1 cellular context compared by ENCODE assay signal in genomic region chr17:49995055-49995738, GRCh38.
TF ChIP-seq lines count a peak whose summit lies in the region.

Gene DLX3, minus strand, starts transcription at chr17:49995224. Its CDS starts 226 bp downstream, at chr17:49994998.

TF ChIP-seq in IMR-90, 13 proteins besides CTCF, POLR2A, EP300 and RAD21 (continued from another document):
- TF ChIP-seq NFE2L2 (IDR thresholded peaks at IDR 0.05; ENCODE audit: low read depth, low read length) = no peak
- no peak for TF ChIP-seq MXI1 (IDR thresholded peaks at IDR 0.05; ENCODE audit: borderline replicate concordance, low read depth, low read length)
